18 cellular contexts compared by ENCODE assay signal in the genomic region with DNA sequence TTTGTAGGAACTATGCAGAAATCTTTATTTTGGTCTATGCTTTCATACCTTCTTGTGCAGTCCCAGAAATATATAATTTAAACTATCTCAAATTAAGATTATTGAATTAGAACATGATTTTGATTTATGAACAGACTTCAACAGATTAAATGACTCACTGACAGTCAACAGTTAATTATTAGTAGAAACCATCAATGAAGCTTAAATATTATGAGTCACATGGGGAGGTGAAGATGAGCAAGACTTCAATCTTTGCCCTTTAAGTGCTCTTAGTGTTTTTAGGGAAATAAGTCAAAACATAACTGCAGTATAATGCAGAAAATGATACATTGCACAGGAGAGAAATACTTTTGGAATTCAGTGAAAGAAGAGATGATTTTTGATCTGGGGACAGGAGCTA.
DNase-seq lines count a peak whose midpoint lies in the region; ATAC-seq, FAIRE-seq and TF ChIP-seq lines count a peak whose summit lies in the region.
"Had no signal": no experiment of that assay in that cellular context is flagged by ENCODE, and none has a peak within 500 bp of the region (broad histone marks: within the 10 kb centered on the region; RNA-seq: fewer than 3 reads in every experiment).

No MANE protein-coding gene starts in this region.

- H3K4me3 Mint-ChIP-seq in nephron progenitor cell, result no peak overlapping the region
- H3K4me3 Mint-ChIP-seq: CD4-positive, alpha-beta memory T cell had no signal

- H3K4me1 Mint-ChIP-seq in nephron progenitor cell, result peaks cover 11% of the 10 kb centered on the region

- TF ChIP-seq CTCF in nephron progenitor cell (IDR thresholded peaks at IDR 0.05), result no peak
- TF ChIP-seq CTCF in coronary artery (IDR thresholded peaks at IDR 0.05), result no peak

- no peak overlapping the region for H3K4me3 ChIP-seq in coronary artery
- H3K4me3 ChIP-seq: SJCRH30 had no signal

- peaks cover 9% of the 10 kb centered on the region for H3K27me3 Mint-ChIP-seq in nephron progenitor cell (ENCODE audit: low read depth, poor library complexity)

- no peaks in the 10 kb centered on the region for H3K9me3 Mint-ChIP-seq in nephron progenitor cell
- H3K9me3 Mint-ChIP-seq: CD4-positive, alpha-beta memory T cell had no signal

- H3K27ac Mint-ChIP-seq in nephron progenitor cell, result no peak overlapping the region

- FAIRE-seq in RCC 7860 (lab: Jason Lieb, UNC), result peak; percentile 7
- FAIRE-seq: D721Med had no signal

- ATAC-seq in GM18517 (IDR thresholded peaks at IDR 0.05; ENCODE audit: unreplicated experiment) (peak; percentile 70), HG02678 (IDR thresholded peaks at IDR 0.05; ENCODE audit: unreplicated experiment) (peak; percentile 51)

- H3K36me3 Mint-ChIP-seq in nephron progenitor cell (ENCODE audit: low read depth), result no peaks in the 10 kb centered on the region
- H3K36me3 Mint-ChIP-seq: CD4-positive, alpha-beta memory T cell had no signal

- no peak overlapping the region for H3K27ac ChIP-seq in coronary artery
- H3K27ac ChIP-seq: SJCRH30 had no signal

- DNase-seq in RCC 7860 (ENCODE audit: low spot score) (peak; percentile 7), renal cortical epithelial cell (ENCODE audit: low read depth) (peak; percentile 52), NOMO-1 treated with DMSO at 0.1 percent for 48 hours (lab: John Stamatoyannopoulos, UW; ENCODE audit: unreplicated experiment) (no peak), nephron progenitor cell (no peak), coronary artery (ENCODE audit: low spot score) (no peak)
- DNase-seq: BE2C; CD4-positive, alpha-beta memory T cell; GF-D8; IMR-90; Kasumi-1; NCI-H187 treated with DMSO at 0.1 percent for 48 hours; NCI-H2171 treated with DMSO at 0.1 percent for 48 hours; NCI-H82; RPMI8226; SJCRH30 had no signal

Comparison
In these comparisons a context has a peak if more than half of its experiments do, and no peak if none do; other contexts are left out.
1. DNase-seq: peak in RCC 7860 (single experiment) and renal cortical epithelial cell (single experiment); none in NOMO-1 treated with DMSO at 0.1 percent for 48 hours (single experiment), nephron progenitor cell (single experiment) and coronary artery (single experiment).